In the genomic region with DNA sequence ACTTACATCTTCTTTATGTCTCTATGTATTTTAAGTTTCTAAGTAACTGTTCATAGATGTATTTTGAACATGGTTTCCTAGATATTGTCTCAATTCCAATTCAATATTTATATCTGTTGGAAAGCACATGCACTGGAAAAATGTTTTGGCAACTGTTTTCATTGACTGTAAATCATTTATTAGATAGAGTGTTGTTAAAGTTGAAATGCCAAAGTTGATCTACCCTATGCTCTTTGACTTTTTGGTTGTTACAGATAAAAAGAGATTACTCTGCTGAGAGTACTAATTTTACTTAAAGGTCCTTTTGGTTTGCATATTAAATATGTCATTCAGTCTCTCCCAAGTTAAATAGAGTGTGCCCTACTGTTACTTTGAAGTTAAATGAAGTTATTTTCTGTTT, we compare ENCODE assay signal across 1 cellular context.
TF ChIP-seq lines count a peak whose summit lies in the region.

No MANE protein-coding gene starts in this region.

TF ChIP-seq in liver, 16 proteins besides CTCF, POLR2A, EP300 and RAD21:
- TF ChIP-seq, protein P1, sequence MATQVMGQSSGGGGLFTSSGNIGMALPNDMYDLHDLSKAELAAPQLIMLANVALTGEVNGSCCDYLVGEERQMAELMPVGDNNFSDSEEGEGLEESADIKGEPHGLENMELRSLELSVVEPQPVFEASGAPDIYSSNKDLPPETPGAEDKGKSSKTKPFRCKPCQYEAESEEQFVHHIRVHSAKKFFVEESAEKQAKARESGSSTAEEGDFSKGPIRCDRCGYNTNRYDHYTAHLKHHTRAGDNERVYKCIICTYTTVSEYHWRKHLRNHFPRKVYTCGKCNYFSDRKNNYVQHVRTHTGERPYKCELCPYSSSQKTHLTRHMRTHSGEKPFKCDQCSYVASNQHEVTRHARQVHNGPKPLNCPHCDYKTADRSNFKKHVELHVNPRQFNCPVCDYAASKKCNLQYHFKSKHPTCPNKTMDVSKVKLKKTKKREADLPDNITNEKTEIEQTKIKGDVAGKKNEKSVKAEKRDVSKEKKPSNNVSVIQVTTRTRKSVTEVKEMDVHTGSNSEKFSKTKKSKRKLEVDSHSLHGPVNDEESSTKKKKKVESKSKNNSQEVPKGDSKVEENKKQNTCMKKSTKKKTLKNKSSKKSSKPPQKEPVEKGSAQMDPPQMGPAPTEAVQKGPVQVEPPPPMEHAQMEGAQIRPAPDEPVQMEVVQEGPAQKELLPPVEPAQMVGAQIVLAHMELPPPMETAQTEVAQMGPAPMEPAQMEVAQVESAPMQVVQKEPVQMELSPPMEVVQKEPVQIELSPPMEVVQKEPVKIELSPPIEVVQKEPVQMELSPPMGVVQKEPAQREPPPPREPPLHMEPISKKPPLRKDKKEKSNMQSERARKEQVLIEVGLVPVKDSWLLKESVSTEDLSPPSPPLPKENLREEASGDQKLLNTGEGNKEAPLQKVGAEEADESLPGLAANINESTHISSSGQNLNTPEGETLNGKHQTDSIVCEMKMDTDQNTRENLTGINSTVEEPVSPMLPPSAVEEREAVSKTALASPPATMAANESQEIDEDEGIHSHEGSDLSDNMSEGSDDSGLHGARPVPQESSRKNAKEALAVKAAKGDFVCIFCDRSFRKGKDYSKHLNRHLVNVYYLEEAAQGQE (IDR thresholded peaks at IDR 0.05): no peak
- TF ChIP-seq HNF4A (conservative IDR thresholded peaks at IDR 0.05) (peak; percentile 4 to 19), RXRA (IDR thresholded peaks at IDR 0.05) (peak in 1 of 2 donors; percentile 11)
